ENCODE assay signal across 11 cellular contexts in the genomic region with DNA sequence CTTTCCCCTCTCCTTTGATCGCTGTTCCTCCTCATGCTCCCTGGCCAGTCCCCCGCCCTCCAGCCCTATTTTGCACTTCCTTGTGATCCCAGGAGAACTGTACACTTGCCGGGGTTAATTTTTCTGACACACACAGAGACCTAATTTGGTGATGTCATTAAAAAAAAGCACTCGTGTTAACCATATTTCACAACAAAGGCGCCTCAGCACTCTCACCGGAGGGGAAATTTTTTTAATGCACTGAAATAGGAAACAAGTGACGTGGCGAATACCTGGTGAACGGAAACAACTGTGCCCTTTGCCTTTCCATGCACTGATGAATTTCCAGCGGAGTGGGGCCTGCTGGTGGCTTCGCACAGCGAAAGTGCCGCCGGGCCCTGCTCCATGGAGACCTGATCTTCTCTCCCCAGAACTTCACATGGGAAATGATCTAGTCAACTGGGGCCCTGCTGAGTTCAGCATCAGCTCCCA. TPM values are rescaled to one million over a fixed set of nuclear protein-coding genes. Genes with fewer than 3 reads are reported as not detected.
DNase-seq lines count a peak whose midpoint lies in the region; ATAC-seq and TF ChIP-seq lines count a peak whose summit lies in the region.
"Had no signal": no experiment of that assay in that cellular context is flagged by ENCODE, and none has a peak within 500 bp of the region (broad histone marks: within the 10 kb centered on the region; RNA-seq: fewer than 3 reads in every experiment).

No MANE protein-coding gene starts in this region.

- no peaks in the 10 kb centered on the region for H3K36me3 ChIP-seq in breast epithelium

- no peaks in the 10 kb centered on the region for H3K27me3 ChIP-seq in breast epithelium

- POLR2A ChIA-PET in MCF 10A (lab: Yijun Ruan, JAX) = no interaction called here
- POLR2A ChIA-PET in naive thymus-derived CD8-positive, alpha-beta T cell (lab: Charles Lee) = interaction anchor here (0.9 to 3.0 kb wide), 8 partner anchors 9 to 99 kb away, joined by 3 to 25 read pairs (median 4); a partner anchor contains a TSS

- DNase-seq in breast epithelium (ENCODE audit: low spot score in 2 of 2) (peak in 1 of 2 donors; percentile 57), MCF 10A (ENCODE audit: unreplicated experiment) (no peak), activated T-helper 1 cell treated with Interleukin-2 at 50 U/mL for 16 hours (ENCODE audit: low read depth) (peak; percentile 48), ureter (ENCODE audit: low spot score) (peak; percentile 40), DMS153 treated with DMSO at 0.1 percent for 48 hours (lab: John Stamatoyannopoulos, UW; ENCODE audit: unreplicated experiment) (no peak), NK-92 (lab: John Stamatoyannopoulos, UW; ENCODE audit: unreplicated experiment) (no peak)
- peak; percentile 50 to 87 (median 73) for DNase-seq in naive thymus-derived CD8-positive, alpha-beta T cell

- H3K4me3 Mint-ChIP-seq in MCF 10A (ENCODE audit: unreplicated experiment) = no peak overlapping the region
- peak overlapping the region; percentile 67 to 88 (median 80) for H3K4me3 Mint-ChIP-seq in naive thymus-derived CD8-positive, alpha-beta T cell

- CTCF ChIA-PET in MCF 10A (lab: Yijun Ruan, JAX) = interaction anchor here (0.9 kb wide), 2 partner anchors 11 to 56 kb away, joined by 3 read pairs; no protein-coding TSS in a partner anchor

- no peak for TF ChIP-seq CTCF in breast epithelium (IDR thresholded peaks at IDR 0.05)
- no peak for TF ChIP-seq CTCF in MCF 10A (IDR thresholded peaks at IDR 0.05; ENCODE audit: unreplicated experiment)

- no TSS peak for BruUV-seq in MCF 10A (replicated peaks; lab: Mats Ljungman, UMichigan)

- no peak for TF ChIP-seq POLR2A in breast epithelium (IDR thresholded peaks at IDR 0.05)

- H3K27me3 Mint-ChIP-seq in MCF 10A (ENCODE audit: insufficient read depth, unreplicated experiment) = peaks cover 16% of the 10 kb centered on the region
- no peaks in the 10 kb centered on the region for H3K27me3 Mint-ChIP-seq in naive thymus-derived CD8-positive, alpha-beta T cell

- no peak overlapping the region for H3K4me3 ChIP-seq in breast epithelium

- ATAC-seq in naive thymus-derived CD8-positive, alpha-beta T cell = peak; percentile 78 to 79
- ATAC-seq in HG02623 (IDR thresholded peaks at IDR 0.05; ENCODE audit: unreplicated experiment) = no peak
- ATAC-seq: Panc1 had no signal

- no peaks in the 10 kb centered on the region for H3K4me1 ChIP-seq in breast epithelium

- no peak overlapping the region for H3K27ac Mint-ChIP-seq in MCF 10A (ENCODE audit: low read depth, unreplicated experiment)
- H3K27ac Mint-ChIP-seq in naive thymus-derived CD8-positive, alpha-beta T cell = peak overlapping the region; percentile 87 to 97 (median 95)

- no peaks in the 10 kb centered on the region for H3K36me3 Mint-ChIP-seq in MCF 10A (ENCODE audit: insufficient read depth, unreplicated experiment)
- H3K36me3 Mint-ChIP-seq in naive thymus-derived CD8-positive, alpha-beta T cell = no peaks in the 10 kb centered on the region

- peak overlapping the region; percentile 45 to 48 for H3K27ac ChIP-seq in breast epithelium

- no peaks in the 10 kb centered on the region for H3K9me3 Mint-ChIP-seq in MCF 10A (ENCODE audit: unreplicated experiment)
- no peaks in the 10 kb centered on the region for H3K9me3 Mint-ChIP-seq in naive thymus-derived CD8-positive, alpha-beta T cell

- no peaks in the 10 kb centered on the region for H3K9me3 ChIP-seq in breast epithelium

- peaks cover 1% of the 10 kb centered on the region for H3K4me1 Mint-ChIP-seq in MCF 10A (ENCODE audit: insufficient read depth, unreplicated experiment)
- H3K4me1 Mint-ChIP-seq in naive thymus-derived CD8-positive, alpha-beta T cell = peaks cover 38 to 88% (median 72%) of the 10 kb centered on the region in 4 donors

- intact Hi-C loops in breast epithelium (cut with DNase I; ENCODE audit: low total_unique reads) (no loop called here), MCF 10A (cut with micrococcal nuclease) (no loop called here)

RNA-seq across cellular contexts. Expression of a gene that starts 53.9 kb away (rescaled TPM):
- total RNA-seq in breast epithelium (1 to 10 TPM; 2.9 to 4.2 (median 4.1) TPM), MCF 10A (2022) (not detected in 2 replicates), ureter (4.9 TPM)
- 10 to 100 TPM; 54.5 to 56.9 TPM for total RNA-seq in naive thymus-derived CD8-positive, alpha-beta T cell
- 100 to 1,000 TPM in 1 of 3 donors, 10 to 100 TPM in 2; 97.4 to 111 (median 98.2) TPM for polyA plus RNA-seq in naive thymus-derived CD8-positive, alpha-beta T cell
- total RNA-seq: endothelial cell of umbilical vein had no signal
- polyA plus RNA-seq: endothelial cell of umbilical vein, neural cell had no signal

Comparison
In these comparisons a context has a peak if more than half of its experiments do, and no peak if none do; other contexts are left out.
1. DNase-seq: peak in activated T-helper 1 cell treated with Interleukin-2 at 50 U/mL for 16 hours (single experiment), naive thymus-derived CD8-positive, alpha-beta T cell (10 of 10) and ureter (single experiment); none in MCF 10A (single experiment), DMS153 treated with DMSO at 0.1 percent for 48 hours (single experiment) and NK-92 (single experiment).